7 cellular contexts compared by ENCODE assay signal in the genomic region with DNA sequence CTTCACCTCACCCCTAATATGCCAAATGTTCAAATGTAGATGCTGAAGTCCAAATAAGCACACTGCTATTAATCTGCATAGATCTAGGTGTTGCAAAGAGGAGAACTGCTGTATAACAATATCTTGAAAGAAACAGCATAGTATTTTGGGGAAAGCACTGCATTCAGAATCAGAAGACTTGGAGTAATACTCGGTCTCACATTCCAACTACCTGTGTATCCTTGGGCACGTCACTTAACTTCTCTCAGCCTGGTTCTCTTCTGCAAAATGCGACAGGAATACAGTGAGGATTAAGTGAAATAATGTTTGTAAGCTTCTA. TPM values are rescaled to one million over a fixed set of nuclear protein-coding genes. Genes with fewer than 3 reads are reported as not detected.
DNase-seq lines count a peak whose midpoint lies in the region; ATAC-seq and TF ChIP-seq lines count a peak whose summit lies in the region.

No MANE protein-coding gene starts in this region.

- H3K4me3 ChIP-seq in cardiac fibroblast (replicated peaks in 1 of 2; ENCODE audit: low read depth in 2 of 2, low read length in 2 of 2), result peak overlapping the region; percentile 70 to 77

- H3K9me3 Mint-ChIP-seq in natural killer cell, result no peaks in the 10 kb centered on the region

- peak overlapping the region; percentile 91 for H3K27ac Mint-ChIP-seq in natural killer cell

- H3K27me3 Mint-ChIP-seq in natural killer cell (ENCODE audit: low read depth in 2 of 2), result peaks cover 0 to 4% of the 10 kb centered on the region in 2 donors

- no peaks in the 10 kb centered on the region for H3K36me3 Mint-ChIP-seq in natural killer cell

- peak overlapping the region; percentile 94 for H3K4me3 Mint-ChIP-seq in natural killer cell

- ATAC-seq in HG03521 (IDR thresholded peaks at IDR 0.05; ENCODE audit: unreplicated experiment) (peak; percentile 9), natural killer cell (peak in 2 of 3 donors; percentile 3 to 5), HG03342 (IDR thresholded peaks at IDR 0.05; ENCODE audit: unreplicated experiment) (no peak)

- peak; percentile 14 for DNase-seq in GM20000 (ENCODE audit: low spot score)
- no peak for DNase-seq in cardiac fibroblast (ENCODE audit: low read depth in 2 of 2)
- DNase-seq in natural killer cell, result no peak
- no peak for DNase-seq in NCI-H2171 (lab: John Stamatoyannopoulos, UW)
- DNase-seq in foreskin melanocyte, result no peak

- no peak for TF ChIP-seq CTCF in GM20000 (IDR thresholded peaks at IDR 0.05; ENCODE audit: extremely low read depth, missing control alignments)
- TF ChIP-seq CTCF in cardiac fibroblast (IDR thresholded peaks at IDR 0.05; ENCODE audit: low read depth, low read length), result no peak
- no peak for TF ChIP-seq CTCF in natural killer cell (IDR thresholded peaks at IDR 0.05)

- intact Hi-C loops in natural killer cell (cut with micrococcal nuclease), result loop anchor here (1.0 kb wide), 1 partner anchor 42 kb away; a partner anchor contains a TSS

- H3K4me1 Mint-ChIP-seq in natural killer cell, result peaks cover 19 to 21% of the 10 kb centered on the region in 2 donors

RNA-seq across cellular contexts. Expression of a gene that starts 0.3 kb away (rescaled TPM):
- total RNA-seq in natural killer cell, result 10 to 100 TPM; 40.4 to 46.1 (median 40.7) TPM

RNA-seq across cellular contexts. Expression of a gene that starts 42.7 kb away (rescaled TPM):
- 100 to 1,000 TPM; 102 to 132 (median 107) TPM for total RNA-seq in natural killer cell
